14 cellular contexts compared by ENCODE assay signal in the genomic region with DNA sequence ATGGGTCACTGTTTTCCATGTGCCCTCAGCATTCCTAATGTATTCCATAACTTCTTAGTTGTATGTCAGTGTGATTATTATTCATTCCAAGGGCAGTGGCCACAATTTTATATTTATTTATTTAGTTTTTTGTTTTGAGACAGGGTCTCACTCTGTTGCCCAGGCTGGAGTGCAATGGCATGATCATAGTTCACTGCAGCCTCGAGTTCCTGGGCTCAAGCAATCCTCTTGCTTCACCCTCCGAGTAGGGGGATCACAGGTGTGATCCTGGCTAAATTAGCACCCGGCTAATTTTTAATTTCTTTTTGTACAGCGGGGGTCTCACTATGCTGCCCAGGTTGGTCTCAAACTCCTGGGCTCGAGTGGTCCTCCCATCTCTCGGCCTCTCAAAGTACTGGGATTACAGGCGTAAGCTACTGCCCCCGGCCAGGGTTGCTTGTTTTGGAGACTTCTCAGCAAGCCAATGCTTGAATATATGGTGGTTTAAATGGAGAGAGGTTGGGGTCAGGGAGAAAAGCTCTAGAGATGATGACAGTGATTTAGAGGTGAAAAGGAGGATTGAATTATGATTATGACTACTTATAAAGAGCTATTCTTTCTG. TPM values are rescaled to one million over a fixed set of nuclear protein-coding genes. Genes with fewer than 3 reads are reported as not detected.
DNase-seq lines count a peak whose midpoint lies in the region; ATAC-seq, FAIRE-seq and TF ChIP-seq lines count a peak whose summit lies in the region.
"Had no signal": no experiment of that assay in that cellular context is flagged by ENCODE, and none has a peak within 500 bp of the region (broad histone marks: within the 10 kb centered on the region; RNA-seq: fewer than 3 reads in every experiment).

No MANE protein-coding gene starts in this region.

- in situ Hi-C loops in brain microvascular endothelial cell (cut with HindIII; ENCODE audit: low pct_ligation_motif_present, low sequenced_read_pairs): no loop called here

- H3K4me1 ChIP-seq in ACC112 (ENCODE audit: control insufficient read depth, insufficient read depth, low read length, unreplicated experiment) (peaks cover 51% of the 10 kb centered on the region), ovary (ENCODE audit: insufficient read depth) (peaks cover 21% of the 10 kb centered on the region)

- H3K27ac ChIP-seq in ACC112 (ENCODE audit: low read depth, low read length) (peak overlapping the region; percentile 96), brain microvascular endothelial cell (peak overlapping the region; percentile 85), ovary (peak overlapping the region; percentile 81)
- H3K27ac ChIP-seq: BLaER1 had no signal

- no peaks in the 10 kb centered on the region for H3K9me3 ChIP-seq in ovary
- H3K9me3 ChIP-seq: BLaER1 had no signal

- H3K27me3 ChIP-seq in ACC112 (ENCODE audit: insufficient read depth, low read length) (no peaks in the 10 kb centered on the region), brain microvascular endothelial cell (replicated peaks) (no peaks in the 10 kb centered on the region), ovary (no peaks in the 10 kb centered on the region)
- H3K27me3 ChIP-seq: BLaER1 had no signal

- H3K4me3 ChIP-seq in ACC112 (ENCODE audit: low read depth, low read length): no peak overlapping the region
- no peak overlapping the region for H3K4me3 ChIP-seq in brain microvascular endothelial cell (ENCODE audit: low read depth, low read length)
- H3K4me3 ChIP-seq in ovary: no peak overlapping the region
- H3K4me3 ChIP-seq: BLaER1 had no signal

- FAIRE-seq in GM12891 (lab: Jason Lieb, UNC): no peak
- FAIRE-seq: colon had no signal

- WGBS in ovary, 3 donors: 93 to 97% (median 96%) methylated on average over 8 of the region's 8 CpGs

- no peaks in the 10 kb centered on the region for H3K36me3 ChIP-seq in ACC112 (ENCODE audit: insufficient read depth, low read length)
- peaks cover 22% of the 10 kb centered on the region for H3K36me3 ChIP-seq in brain microvascular endothelial cell (replicated peaks)
- no peaks in the 10 kb centered on the region for H3K36me3 ChIP-seq in ovary
- H3K36me3 ChIP-seq: BLaER1 had no signal

- no peak overlapping the region for H2AFZ ChIP-seq in ACC112 (ENCODE audit: low read length, unreplicated experiment)

- ATAC-seq in GM21717 (IDR thresholded peaks at IDR 0.05; ENCODE audit: unreplicated experiment) (peak; percentile 22), GM21723 (IDR thresholded peaks at IDR 0.05; ENCODE audit: unreplicated experiment) (no peak)

- TF ChIP-seq POLR2A in ovary (IDR thresholded peaks at IDR 0.05): no peak
- TF ChIP-seq POLR2A in GM12891 (IDR thresholded peaks at IDR 0.05; ENCODE audit: low read depth, low read length): no peak

- TF ChIP-seq CTCF in brain microvascular endothelial cell (IDR thresholded peaks at IDR 0.05; ENCODE audit: low read depth, low read length, missing control alignments) (no peak), ovary (IDR thresholded peaks at IDR 0.05) (no peak)

- H3K79me2 ChIP-seq in ACC112 (ENCODE audit: control insufficient read depth, insufficient read depth, low read length, unreplicated experiment): peaks cover 20% of the 10 kb centered on the region

- intact Hi-C loops in ovary (cut with DNase I): loop anchor here in 2 of 4 donors (10.0 kb wide), 1 partner anchor 174 kb away; no protein-coding TSS in a partner anchor

- DNase-seq in brain microvascular endothelial cell: no peak
- no peak for DNase-seq in ovary
- DNase-seq in epidermal melanocyte (ENCODE audit: insufficient read length, low spot score): no peak
- no peak for DNase-seq in NCI-H2107 (lab: John Stamatoyannopoulos, UW)
- no peak for DNase-seq in GM12891 (ENCODE audit: insufficient read length, low spot score)
- DNase-seq: DMS53, hippocampal formation, NCI-H1436, retina had no signal

- TF ChIP-seq EP300 in ovary (IDR thresholded peaks at IDR 0.05): no peak

TF ChIP-seq in GM12891, 5 proteins besides CTCF, POLR2A, EP300 and RAD21:
- TF ChIP-seq POLR2AphosphoS5 (IDR thresholded peaks at IDR 0.05; ENCODE audit: low read depth, low read length) (no peak), POU2F2 (IDR thresholded peaks at IDR 0.05; ENCODE audit: low read depth, low read length) (no peak), PAX5 (IDR thresholded peaks at IDR 0.05; ENCODE audit: insufficient read depth, low read length, severe bottlenecking) (no peak), TAF1 (IDR thresholded peaks at IDR 0.05; ENCODE audit: low read depth, low read length) (no peak), SPI1 (IDR thresholded peaks at IDR 0.05; ENCODE audit: low read depth, low read length) (no peak)

RNA-seq across cellular contexts. Expression of a gene that starts 7.6 kb away (rescaled TPM):
- 10 to 100 TPM; 24.1 to 71.5 (median 43.5) TPM for total RNA-seq in ovary
- 1 to 10 TPM; 6.5 to 8.5 TPM for polyA plus RNA-seq in ovary
- not detected for polyA plus RNA-seq in GM12891 (2012; ENCODE audit: low read depth, missing spikeins)

RNA-seq across cellular contexts. Expression of a gene that starts 53.0 kb away (rescaled TPM):
- under 1 TPM in 1 of 7 donors, not detected in 6; 0.37 TPM for total RNA-seq in ovary
- under 1 TPM in 1 of 2 donors, not detected in 1; 0.22 TPM for polyA plus RNA-seq in ovary
- not detected for polyA plus RNA-seq in GM12891 (2012; ENCODE audit: low read depth, missing spikeins)
